ENCODE assay signal across 8 cellular contexts in the genomic region with DNA sequence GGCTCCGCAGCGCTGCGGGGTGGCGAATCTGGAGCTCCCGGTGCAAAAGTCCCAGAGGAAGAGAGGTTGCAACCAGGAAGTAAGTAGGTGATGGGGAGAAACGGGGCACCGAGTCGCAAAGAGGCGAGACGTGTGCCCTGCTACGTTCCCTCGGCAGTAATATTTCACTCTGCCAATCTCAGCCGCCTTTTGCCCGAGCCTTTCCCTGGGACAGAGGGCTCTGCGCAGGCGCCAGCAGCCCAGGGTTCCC. TPM values are rescaled to one million over a fixed set of nuclear protein-coding genes. Genes with fewer than 3 reads are reported as not detected.
DNase-seq lines count a peak whose midpoint lies in the region; ATAC-seq and TF ChIP-seq lines count a peak whose summit lies in the region.

A gene (minus strand): TSS at position 171 of the 250 bp plus-strand sequence. CDS start 495 bp downstream, outside the sequence.

- peaks cover 10% of the 10 kb centered on the region for H3K9me3 Mint-ChIP-seq in endodermal cell
- H3K9me3 Mint-ChIP-seq in naive thymus-derived CD4-positive, alpha-beta T cell = peaks cover 0 to 8% (median 0%) of the 10 kb centered on the region in 11 donors

- no peak for ATAC-seq in naive thymus-derived CD4-positive, alpha-beta T cell
- ATAC-seq in GM19324 (IDR thresholded peaks at IDR 0.05; ENCODE audit: low FRiP score, unreplicated experiment) = no peak
- no peak for ATAC-seq in activated CD4-positive, CD25-positive, alpha-beta regulatory T cell treated with anti-CD3 and anti-CD28 coated beads, Interleukin-2, amount 50 U/mL, for 24 hours

- no peaks in the 10 kb centered on the region for H3K9me3 ChIP-seq in endodermal cell (ENCODE audit: control insufficient read depth, low read length)
- no peaks in the 10 kb centered on the region for H3K9me3 ChIP-seq in naive thymus-derived CD4-positive, alpha-beta T cell (ENCODE audit: control insufficient read depth in 2 of 3, low read length in 3 of 3)

- H3K27me3 ChIP-seq in BJ (ENCODE audit: control insufficient read depth, insufficient read depth, low read length) = no peaks in the 10 kb centered on the region
- H3K27me3 ChIP-seq in endodermal cell (ENCODE audit: control insufficient read depth, insufficient read depth, low read length, poor library complexity, severe bottlenecking) = peaks cover 11% of the 10 kb centered on the region
- H3K27me3 ChIP-seq in naive thymus-derived CD4-positive, alpha-beta T cell (ENCODE audit: control insufficient read depth in 2 of 2, insufficient read depth in 2 of 2, low read length in 2 of 2) = no peaks in the 10 kb centered on the region

- H3K4me3 Mint-ChIP-seq in endodermal cell = peak within 1 kb of the TSS; percentile 53
- H3K4me3 Mint-ChIP-seq in naive thymus-derived CD4-positive, alpha-beta T cell = peak within 1 kb of the TSS; percentile 82 to 99 (median 97)

- peaks cover 9% of the 10 kb centered on the region for H3K36me3 Mint-ChIP-seq in endodermal cell (ENCODE audit: low read depth)
- H3K36me3 Mint-ChIP-seq in naive thymus-derived CD4-positive, alpha-beta T cell = peaks cover 5 to 29% (median 15%) of the 10 kb centered on the region in 5 donors

- H3K4me3 ChIP-seq in BJ (ENCODE audit: low read depth, low read length) = peak within 1 kb of the TSS; percentile 89
- H3K4me3 ChIP-seq in NB4 (ENCODE audit: low read depth, low read length) = peak within 1 kb of the TSS; percentile 77
- H3K4me3 ChIP-seq in endodermal cell (ENCODE audit: low read length) = peak within 1 kb of the TSS; percentile 79
- H3K4me3 ChIP-seq in naive thymus-derived CD4-positive, alpha-beta T cell (ENCODE audit: low read length) = peak within 1 kb of the TSS; percentile 97

- peaks cover 15% of the 10 kb centered on the region for H3K36me3 ChIP-seq in BJ (ENCODE audit: control insufficient read depth, insufficient read depth, low read length)
- H3K36me3 ChIP-seq in endodermal cell (ENCODE audit: control insufficient read depth, insufficient read depth, low read length) = no peaks in the 10 kb centered on the region
- H3K36me3 ChIP-seq in naive thymus-derived CD4-positive, alpha-beta T cell (ENCODE audit: control insufficient read depth in 2 of 3, insufficient read depth in 3 of 3, low read length in 3 of 3) = peaks cover 0 to 13% (median 0%) of the 10 kb centered on the region in 3 experiments

- POLR2A ChIA-PET in BJ (lab: Charles Lee) = interaction anchor here (0.6 to 1.3 kb wide), 4 partner anchors 11 to 939 kb away, joined by 4 to 12 read pairs (median 6); no protein-coding TSS in a partner anchor
- POLR2A ChIA-PET in naive thymus-derived CD4-positive, alpha-beta T cell (lab: Charles Lee) = interaction anchor here (0.7 to 12.4 kb wide), 15 partner anchors 10 to 345 kb away, joined by 3 to 291 read pairs (median 6); a partner anchor contains a TSS

- H3K27ac Mint-ChIP-seq in endodermal cell = peak within 1 kb of the TSS; percentile 95
- peak within 1 kb of the TSS; percentile 84 to 100 (median 95) for H3K27ac Mint-ChIP-seq in naive thymus-derived CD4-positive, alpha-beta T cell

- 0 to 1% methylated on average over 4 to 16 of the region's 16 CpGs for WGBS in endodermal cell (ENCODE audit: insufficient coverage in 1 of 2, insufficient read length in 1 of 2), 2 experiments

- CTCF ChIA-PET in BJ (lab: Yijun Ruan, JAX) = interaction anchor here (1.0 to 7.8 kb wide), 10 partner anchors 12 to 120 kb away, joined by 3 to 84 read pairs (median 6); a partner anchor contains a TSS
- CTCF ChIA-PET in naive thymus-derived CD4-positive, alpha-beta T cell (lab: Charles Lee) = interaction anchor here (0.6 to 7.1 kb wide), 6 partner anchors 12 to 68 kb away, joined by 3 to 133 read pairs (median 5); a partner anchor contains a TSS

- peaks cover 5% of the 10 kb centered on the region for H3K4me1 ChIP-seq in endodermal cell (ENCODE audit: control insufficient read depth, insufficient read depth, low read length)
- peaks cover 66 to 70% of the 10 kb centered on the region in 2 donors for H3K4me1 ChIP-seq in naive thymus-derived CD4-positive, alpha-beta T cell (ENCODE audit: control insufficient read depth in 2 of 2, insufficient read depth in 2 of 2, low read length in 2 of 2)

- no peak for TF ChIP-seq POLR2A in NB4 (IDR thresholded peaks at IDR 0.05; ENCODE audit: extremely low read depth, insufficient read length)

- no peak for TF ChIP-seq CTCF in BJ (IDR thresholded peaks at IDR 0.05; ENCODE audit: insufficient read depth, low read depth, low read length)
- TF ChIP-seq CTCF in NB4 (IDR thresholded peaks at IDR 0.05; ENCODE audit: low read depth, low read length) = no peak
- TF ChIP-seq CTCF in endodermal cell (conservative IDR thresholded peaks at IDR 0.05) = no peak

- no peak within 1 kb of the TSS for H3K9ac ChIP-seq in endodermal cell (ENCODE audit: extremely low read depth, low read length, poor library complexity, severe bottlenecking)

- H3K27me3 Mint-ChIP-seq in endodermal cell (ENCODE audit: insufficient read depth) = peaks cover 62% of the 10 kb centered on the region
- peaks cover 0 to 9% (median 0%) of the 10 kb centered on the region in 5 donors for H3K27me3 Mint-ChIP-seq in naive thymus-derived CD4-positive, alpha-beta T cell

- intact Hi-C loops in naive thymus-derived CD4-positive, alpha-beta T cell (cut with micrococcal nuclease) = loop anchor here (1.0 to 10.0 kb wide), 4 partner anchors 40 to 504 kb away; a partner anchor contains a TSS

- peaks cover 46% of the 10 kb centered on the region for H3K4me1 Mint-ChIP-seq in endodermal cell
- H3K4me1 Mint-ChIP-seq in naive thymus-derived CD4-positive, alpha-beta T cell = peaks cover 71 to 96% (median 86%) of the 10 kb centered on the region in 7 donors

- DNase-seq in BJ (ENCODE audit: low read depth) = no peak
- DNase-seq in NB4 (ENCODE audit: low read depth) = no peak
- DNase-seq in endodermal cell = no peak
- DNase-seq in naive thymus-derived CD4-positive, alpha-beta T cell = no peak
- DNase-seq in SKM-1 (lab: John Stamatoyannopoulos, UW; ENCODE audit: unreplicated experiment) = no peak
- no peak for DNase-seq in HuH-7 (ENCODE audit: low spot score)

- no peak within 1 kb of the TSS for H3K27ac ChIP-seq in endodermal cell (ENCODE audit: low read depth, low read length)
- H3K27ac ChIP-seq in naive thymus-derived CD4-positive, alpha-beta T cell (ENCODE audit: low read depth, low read length) = peak within 1 kb of the TSS; percentile 94

RNA-seq across cellular contexts. Expression of the gene that starts here (rescaled TPM):
- 1.9 and 2.3 TPM in 2 replicates for polyA plus RNA-seq in BJ (2011; rRNA removed)
- 4.3 and 6.6 TPM in 2 replicates for polyA minus RNA-seq in BJ (2011; rRNA and poly(A)+ RNA removed)
- 1 to 10 TPM; 3.0 to 4.4 TPM for total RNA-seq in endodermal cell
- polyA plus RNA-seq in endodermal cell (2013, experiment 1 of 2) = 3.1 TPM
- 2.3 TPM for polyA plus RNA-seq in endodermal cell (2013, experiment 2 of 2)
- total RNA-seq in naive thymus-derived CD4-positive, alpha-beta T cell = 10 to 100 TPM in 4 of 5 experiments, 1 to 10 TPM in 1; 3.6 to 34.2 (median 17.3) TPM
- 10 to 100 TPM in 1 of 2 donors, 1 to 10 TPM in 1; 4.7 to 11.2 TPM for polyA plus RNA-seq in naive thymus-derived CD4-positive, alpha-beta T cell
